Comparison of ENCODE assay signal across 1 cellular context in the genomic region with DNA sequence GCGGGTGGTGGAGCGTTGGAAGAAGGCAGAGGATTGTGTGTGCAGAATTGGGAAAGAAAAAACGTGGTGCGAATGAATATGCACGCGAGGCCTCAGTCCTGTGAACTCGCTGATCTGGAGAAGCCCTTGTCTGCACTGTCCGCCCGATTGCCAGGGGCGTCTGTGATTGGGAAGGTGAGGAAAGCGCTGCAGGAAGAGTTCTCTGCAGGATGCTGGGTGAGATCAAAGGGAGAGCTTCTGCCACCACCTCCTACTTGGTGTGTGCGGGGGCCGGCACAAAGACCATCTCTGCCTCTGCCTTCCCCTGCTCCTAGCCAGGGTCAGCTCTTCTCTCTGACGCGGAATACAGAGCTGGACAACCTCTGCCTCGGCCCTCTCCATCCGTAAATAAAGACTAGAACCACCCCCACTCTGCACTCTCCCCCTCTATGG.
TF ChIP-seq lines count a peak whose summit lies in the region.

No MANE protein-coding gene starts in this region.

TF ChIP-seq in GM12878, 131 proteins besides CTCF, POLR2A, EP300 and RAD21:
- TF ChIP-seq ETV6 (conservative IDR thresholded peaks at IDR 0.05 in 1 of 2, IDR thresholded peaks at IDR 0.05 in 1 of 2; ENCODE audit: borderline replicate concordance in 1 of 2, low read depth in 1 of 2) = no peak
